ENCODE assay signal across 11 cellular contexts in genomic region chr11:95299078-95299611, GRCh38.
DNase-seq lines count a peak whose midpoint lies in the region; ATAC-seq and TF ChIP-seq lines count a peak whose summit lies in the region.
"Had no signal": no experiment of that assay in that cellular context is flagged by ENCODE, and none has a peak within 500 bp of the region (broad histone marks: within the 10 kb centered on the region; RNA-seq: fewer than 3 reads in every experiment).

No MANE protein-coding gene starts in this region.

- no peaks in the 10 kb centered on the region for H4K20me1 ChIP-seq in PC-9 (ENCODE audit: insufficient read depth)

- peak; percentile 41 to 55 for ATAC-seq in activated CD4-positive, CD25-positive, alpha-beta regulatory T cell treated with anti-CD3 and anti-CD28 coated beads, Interleukin-2, amount 50 U/mL, for 24 hours
- ATAC-seq in GM21737 (IDR thresholded peaks at IDR 0.05; ENCODE audit: unreplicated experiment) (no peak), GM18861 (IDR thresholded peaks at IDR 0.05; ENCODE audit: unreplicated experiment) (no peak)
- ATAC-seq: left cardiac atrium had no signal

- no TSS peak for BruUV-seq in PC-9 (replicated peaks; lab: Mats Ljungman, UMichigan)

- no peak for DNase-seq in activated CD4-positive, CD25-positive, alpha-beta regulatory T cell (lab: John Stamatoyannopoulos, UW)
- DNase-seq in NCI-H2029 treated with DMSO at 0.1 percent for 48 hours (lab: John Stamatoyannopoulos, UW) (peak; percentile 17), amniotic epithelial cell (ENCODE audit: low read depth) (peak; percentile 85), PC-9 (no peak)
- DNase-seq: brain microvascular endothelial cell, left cardiac atrium had no signal

- intact Hi-C loops in PC-9 (cut with micrococcal nuclease; ENCODE audit: unreplicated experiment): no loop called here

- POLR2A ChIA-PET in PC-9 (lab: Charles Lee; ENCODE audit: unreplicated experiment): no interaction called here

- TF ChIP-seq CTCF in parathyroid adenoma (IDR thresholded peaks at IDR 0.05): no peak
- no peak for TF ChIP-seq CTCF in PC-9 (conservative IDR thresholded peaks at IDR 0.05)

- H3K4me1 ChIP-seq in parathyroid adenoma (peaks cover 19% of the 10 kb centered on the region), PC-9 (replicated peaks; ENCODE audit: insufficient read depth) (no peaks in the 10 kb centered on the region)

- H3K27me3 ChIP-seq in parathyroid adenoma (ENCODE audit: control insufficient read depth, insufficient read depth, low read length) (no peaks in the 10 kb centered on the region), PC-9 (ENCODE audit: insufficient read depth, low read depth) (0 out of 2 replicates have a peak, but pooled peaks cover 8% of the 10 kb centered on the region)
- H3K27me3 ChIP-seq: brain microvascular endothelial cell, esophagus muscularis mucosa had no signal

- H3K9me2 ChIP-seq in PC-9 (ENCODE audit: insufficient read depth): no peaks in the 10 kb centered on the region

- CTCF ChIA-PET in PC-9 (lab: Charles Lee): no interaction called here

- peak overlapping the region; percentile 75 for H2AFZ ChIP-seq in parathyroid adenoma
- H2AFZ ChIP-seq in PC-9: no peak overlapping the region

- H3K9me3 ChIP-seq in parathyroid adenoma (ENCODE audit: control insufficient read depth, low read length) (no peaks in the 10 kb centered on the region), PC-9 (ENCODE audit: insufficient read depth, low read depth) (no peaks in the 10 kb centered on the region)
- H3K9me3 ChIP-seq: esophagus muscularis mucosa had no signal

- H3K4me3 ChIP-seq in parathyroid adenoma (ENCODE audit: low read depth, low read length) (no peak overlapping the region), PC-9 (no peak overlapping the region)
- H3K4me3 ChIP-seq: esophagus muscularis mucosa had no signal

- H3K36me3 ChIP-seq in parathyroid adenoma (ENCODE audit: control insufficient read depth, insufficient read depth, low read length) (no peaks in the 10 kb centered on the region), PC-9 (ENCODE audit: low read depth) (no peaks in the 10 kb centered on the region)
- H3K36me3 ChIP-seq: brain microvascular endothelial cell, esophagus muscularis mucosa had no signal

- H3K4me2 ChIP-seq in parathyroid adenoma (ENCODE audit: low read length) (no peak overlapping the region), PC-9 (no peak overlapping the region)

- no peak overlapping the region for H3K9ac ChIP-seq in parathyroid adenoma

- H3F3A ChIP-seq in PC-9 (ENCODE audit: insufficient read depth, low read depth): no peaks in the 10 kb centered on the region

- H3K27ac ChIP-seq in parathyroid adenoma (peak overlapping the region; percentile 20), PC-9 (no peak overlapping the region)
- H3K27ac ChIP-seq: brain microvascular endothelial cell, esophagus muscularis mucosa had no signal

- H3K79me2 ChIP-seq in parathyroid adenoma (no peaks in the 10 kb centered on the region), PC-9 (ENCODE audit: low read depth) (no peaks in the 10 kb centered on the region)

Comparison
In these comparisons a context has a peak if more than half of its experiments do, and no peak if none do; other contexts are left out.
1. ATAC-seq: peak in activated CD4-positive, CD25-positive, alpha-beta regulatory T cell treated with anti-CD3 and anti-CD28 coated beads, Interleukin-2, amount 50 U/mL, for 24 hours (2 of 2); none in GM21737 (single experiment) and GM18861 (single experiment).
2. DNase-seq: peak in NCI-H2029 treated with DMSO at 0.1 percent for 48 hours (single experiment) and amniotic epithelial cell (single experiment); none in activated CD4-positive, CD25-positive, alpha-beta regulatory T cell (0 of 4) and PC-9 (0 of 2).